ENCODE assay signal across 8 cellular contexts in the genomic region with DNA sequence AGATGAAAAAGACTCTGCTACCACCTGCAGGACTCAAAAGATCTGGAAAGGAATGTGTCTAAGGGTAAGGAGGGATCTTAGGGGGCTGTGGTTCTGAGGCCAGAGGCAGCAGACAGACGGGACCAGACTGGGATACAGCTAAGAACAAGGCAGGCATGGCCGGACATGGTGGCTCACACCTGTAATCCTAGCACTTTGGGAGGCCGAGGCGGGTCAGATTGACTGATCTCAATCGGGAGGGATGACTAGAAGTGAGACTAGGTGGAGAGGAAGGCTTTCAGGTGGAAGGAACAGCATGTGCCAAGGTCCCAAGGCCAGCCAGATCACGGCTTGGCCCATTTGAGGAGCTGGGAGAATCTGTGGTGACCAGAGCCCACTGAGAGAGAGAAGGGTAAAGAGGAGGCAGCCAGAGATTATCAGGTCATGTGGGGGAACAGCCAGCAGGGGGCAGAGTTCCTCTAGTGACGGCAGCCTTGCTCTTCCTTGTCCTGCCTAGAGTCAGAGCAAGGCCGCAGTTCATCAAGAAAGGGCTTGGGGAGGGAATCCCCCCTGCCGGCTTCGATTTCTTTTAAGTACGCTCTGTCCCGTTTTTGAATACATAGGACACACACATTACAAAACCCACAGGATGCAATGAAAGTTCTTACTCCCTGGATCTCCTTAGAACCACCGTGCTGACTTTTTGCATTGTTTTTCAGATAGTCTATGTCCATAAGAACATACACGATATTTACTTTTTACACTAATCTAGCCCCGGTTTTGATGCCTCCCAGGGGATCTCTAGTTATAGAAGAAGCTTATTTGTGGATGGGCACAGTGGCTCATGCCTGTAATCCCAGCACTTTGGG. TPM values are rescaled to one million over a fixed set of nuclear protein-coding genes. Genes with fewer than 3 reads are reported as not detected.
DNase-seq lines count a peak whose midpoint lies in the region; ATAC-seq and TF ChIP-seq lines count a peak whose summit lies in the region.

No MANE protein-coding gene starts in this region.

- no peak for TF ChIP-seq EP300 in esophagus muscularis mucosa (IDR thresholded peaks at IDR 0.05)

- BruUV-seq in OCI-LY7 (replicated peaks; lab: Mats Ljungman, UMichigan), result no TSS peak

- no peak overlapping the region for H3K4me3 Mint-ChIP-seq in nephron progenitor cell

- peaks cover 11% of the 10 kb centered on the region; the same call in 1 of the 2 replicates for H3K79me2 ChIP-seq in OCI-LY7 (ENCODE audit: insufficient read depth, low read depth, low read length)

- in situ Hi-C loops in G401 (cut with HindIII; ENCODE audit: low sequenced_read_pairs), result loop anchor here (25.0 kb wide), 1 partner anchor 113 kb away; no protein-coding TSS in a partner anchor

- H3K27ac ChIP-seq in OCI-LY7 (ENCODE audit: low read depth, low read length, poor library complexity, severe bottlenecking) (no peak overlapping the region), esophagus muscularis mucosa (replicated peaks in 1 of 4) (peak overlapping the region in 2 of 4 donors; percentile 23 to 43)

- no peak overlapping the region for H3K27ac Mint-ChIP-seq in nephron progenitor cell

- H3K4me1 ChIP-seq in OCI-LY7 (ENCODE audit: insufficient read depth, low read length, poor library complexity, severe bottlenecking), result peaks cover 20% of the 10 kb centered on the region
- peaks cover 40 to 67% (median 63%) of the 10 kb centered on the region in 4 donors for H3K4me1 ChIP-seq in esophagus muscularis mucosa

- CTCF ChIA-PET in OCI-LY7 (lab: Charles Lee; ENCODE audit: unreplicated experiment), result interaction anchor here (0.5 to 1.4 kb wide), 2 partner anchors 16 to 79 kb away, joined by 3 to 5 read pairs; a partner anchor contains a TSS

- POLR2A ChIA-PET in OCI-LY7 (lab: Charles Lee), result interaction anchor here (0.6 to 1.1 kb wide), 3 partner anchors 72 to 117 kb away, joined by 3 to 4 read pairs (median 3); a partner anchor contains a TSS

- peaks cover 32% of the 10 kb centered on the region for H3K4me1 Mint-ChIP-seq in nephron progenitor cell

- no peak overlapping the region for H2AFZ ChIP-seq in OCI-LY7 (ENCODE audit: low read length)

- no peak overlapping the region for H3K4me3 ChIP-seq in OCI-LY7 (ENCODE audit: low read depth, low read length, poor library complexity, severe bottlenecking)
- no peak overlapping the region for H3K4me3 ChIP-seq in esophagus muscularis mucosa

- peak; percentile 88 for TF ChIP-seq CTCF in OCI-LY7 (conservative IDR thresholded peaks at IDR 0.05; ENCODE audit: low read length)
- peak; percentile 85 to 92 (median 86) for TF ChIP-seq CTCF in esophagus muscularis mucosa (IDR thresholded peaks at IDR 0.05)
- TF ChIP-seq CTCF in nephron progenitor cell (IDR thresholded peaks at IDR 0.05), result peak; percentile 87

- H3K36me3 Mint-ChIP-seq in nephron progenitor cell (ENCODE audit: low read depth), result no peaks in the 10 kb centered on the region

- no peak for ATAC-seq in GM18502 (IDR thresholded peaks at IDR 0.05; ENCODE audit: poor library complexity, unreplicated experiment)

- no peak for TF ChIP-seq POLR2A in esophagus muscularis mucosa (IDR thresholded peaks at IDR 0.05; ENCODE audit: low read depth)

- peaks cover 3 to 18% (median 12%) of the 10 kb centered on the region in 4 donors for H3K27me3 ChIP-seq in esophagus muscularis mucosa

- intact Hi-C loops in OCI-LY7 (cut with micrococcal nuclease; ENCODE audit: unreplicated experiment) (loop anchor here (1.0 to 10.0 kb wide), 4 partner anchors 79 to 990 kb away; a partner anchor contains a TSS), esophagus muscularis mucosa (cut with DNase I) (loop anchor here (1.0 to 10.0 kb wide), 3 partner anchors 79 to 600 kb away; a partner anchor contains a TSS)

- no peaks in the 10 kb centered on the region for H3K9me3 Mint-ChIP-seq in nephron progenitor cell

- no peaks in the 10 kb centered on the region for H3K9me2 ChIP-seq in OCI-LY7 (ENCODE audit: insufficient read depth, low read length)

- DNase-seq in G401 (ENCODE audit: low spot score) (peak; percentile 82), HuH-7.5 (ENCODE audit: low spot score) (peak; percentile 93), OCI-LY7 (ENCODE audit: low spot score) (peak; percentile 84), activated T-cell treated with anti-CD3 and anti-CD28 coated beads for 24 hours (ENCODE audit: low read depth) (peak; percentile 74), esophagus muscularis mucosa (ENCODE audit: extremely low spot score) (peak; percentile 96), nephron progenitor cell (peak; percentile 94)
- DNase-seq in stimulated activated naive CD4-positive, alpha-beta T cell (lab: John Stamatoyannopoulos, UW), result peak; percentile 47 to 78 (median 70)

- peaks cover 39% of the 10 kb centered on the region for H3K27me3 Mint-ChIP-seq in nephron progenitor cell (ENCODE audit: low read depth, poor library complexity)

- 36% methylated on average over 15 of the region's 15 CpGs for WGBS in esophagus muscularis mucosa

- H3K9me3 ChIP-seq in OCI-LY7 (ENCODE audit: low read length) (no peaks in the 10 kb centered on the region), esophagus muscularis mucosa (no peaks in the 10 kb centered on the region)

- peaks cover 6% of the 10 kb centered on the region; the same call in 1 of the 2 replicates for H4K20me1 ChIP-seq in OCI-LY7 (ENCODE audit: insufficient read depth, low read length)

- H3K36me3 ChIP-seq in OCI-LY7 (ENCODE audit: insufficient read depth, low read length), result no peaks in the 10 kb centered on the region
- no peaks in the 10 kb centered on the region for H3K36me3 ChIP-seq in esophagus muscularis mucosa

- H3K4me2 ChIP-seq in OCI-LY7 (ENCODE audit: low read length), result peak overlapping the region; percentile 29; the same call in 1 of the 2 replicates

RNA-seq across cellular contexts. Expression of a gene that starts 2.6 kb away (rescaled TPM):
- total RNA-seq in G401 (2014; rRNA removed; shearing (Covaris generic)), result 9.4 and 12.0 TPM in 2 replicates
- 3.4 and 4.4 TPM in 2 replicates for total RNA-seq in OCI-LY7 (2014; rRNA removed; shearing (Covaris generic))
- total RNA-seq in OCI-LY7 (2022) (6.0 and 6.7 TPM in 2 replicates), esophagus muscularis mucosa (10 to 100 TPM; 39.0 to 98.9 (median 60.3) TPM)

RNA-seq across cellular contexts. Expression of a gene that starts 3.2 kb away (rescaled TPM):
- total RNA-seq in G401 (2014; rRNA removed; shearing (Covaris generic)), result 25.4 and 32.1 TPM in 2 replicates
- 13.0 and 17.5 TPM in 2 replicates for total RNA-seq in OCI-LY7 (2014; rRNA removed; shearing (Covaris generic))
- 21.7 and 23.0 TPM in 2 replicates for total RNA-seq in OCI-LY7 (2022)
- 1 to 10 TPM; 1.8 to 2.8 (median 2.0) TPM for total RNA-seq in esophagus muscularis mucosa
